2 cellular contexts compared by ENCODE assay signal in genomic region chr12:113203852-113204760, GRCh38.
TF ChIP-seq lines count a peak whose summit lies in the region.

No MANE protein-coding gene starts in this region.

TF ChIP-seq in HCT116, 20 proteins besides CTCF, POLR2A, EP300 and RAD21:
- TF ChIP-seq EGR1 (IDR thresholded peaks at IDR 0.05; ENCODE audit: low read depth) = no peak
- TF ChIP-seq CBX3 (IDR thresholded peaks at IDR 0.05; ENCODE audit: low read depth) = no peak
- TF ChIP-seq, protein P1, sequence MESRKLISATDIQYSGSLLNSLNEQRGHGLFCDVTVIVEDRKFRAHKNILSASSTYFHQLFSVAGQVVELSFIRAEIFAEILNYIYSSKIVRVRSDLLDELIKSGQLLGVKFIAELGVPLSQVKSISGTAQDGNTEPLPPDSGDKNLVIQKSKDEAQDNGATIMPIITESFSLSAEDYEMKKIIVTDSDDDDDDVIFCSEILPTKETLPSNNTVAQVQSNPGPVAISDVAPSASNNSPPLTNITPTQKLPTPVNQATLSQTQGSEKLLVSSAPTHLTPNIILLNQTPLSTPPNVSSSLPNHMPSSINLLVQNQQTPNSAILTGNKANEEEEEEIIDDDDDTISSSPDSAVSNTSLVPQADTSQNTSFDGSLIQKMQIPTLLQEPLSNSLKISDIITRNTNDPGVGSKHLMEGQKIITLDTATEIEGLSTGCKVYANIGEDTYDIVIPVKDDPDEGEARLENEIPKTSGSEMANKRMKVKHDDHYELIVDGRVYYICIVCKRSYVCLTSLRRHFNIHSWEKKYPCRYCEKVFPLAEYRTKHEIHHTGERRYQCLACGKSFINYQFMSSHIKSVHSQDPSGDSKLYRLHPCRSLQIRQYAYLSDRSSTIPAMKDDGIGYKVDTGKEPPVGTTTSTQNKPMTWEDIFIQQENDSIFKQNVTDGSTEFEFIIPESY (IDR thresholded peaks at IDR 0.05; ENCODE audit: extremely low read depth, insufficient replicate concordance, low read length) = no peak
- TF ChIP-seq POLR2AphosphoS5 (IDR thresholded peaks at IDR 0.05; ENCODE audit: low read depth, low read length) = no peak
- TF ChIP-seq EZH2 (IDR thresholded peaks at IDR 0.05) = no peak
- TF ChIP-seq FOSL1 (IDR thresholded peaks at IDR 0.05; ENCODE audit: low read depth) = no peak
- TF ChIP-seq SRF (IDR thresholded peaks at IDR 0.05; ENCODE audit: low read depth) = no peak
- no peak for TF ChIP-seq ZFX (IDR thresholded peaks at IDR 0.05)
- no peak for TF ChIP-seq SIN3A (IDR thresholded peaks at IDR 0.05; ENCODE audit: low read depth)
- TF ChIP-seq, protein P2, sequence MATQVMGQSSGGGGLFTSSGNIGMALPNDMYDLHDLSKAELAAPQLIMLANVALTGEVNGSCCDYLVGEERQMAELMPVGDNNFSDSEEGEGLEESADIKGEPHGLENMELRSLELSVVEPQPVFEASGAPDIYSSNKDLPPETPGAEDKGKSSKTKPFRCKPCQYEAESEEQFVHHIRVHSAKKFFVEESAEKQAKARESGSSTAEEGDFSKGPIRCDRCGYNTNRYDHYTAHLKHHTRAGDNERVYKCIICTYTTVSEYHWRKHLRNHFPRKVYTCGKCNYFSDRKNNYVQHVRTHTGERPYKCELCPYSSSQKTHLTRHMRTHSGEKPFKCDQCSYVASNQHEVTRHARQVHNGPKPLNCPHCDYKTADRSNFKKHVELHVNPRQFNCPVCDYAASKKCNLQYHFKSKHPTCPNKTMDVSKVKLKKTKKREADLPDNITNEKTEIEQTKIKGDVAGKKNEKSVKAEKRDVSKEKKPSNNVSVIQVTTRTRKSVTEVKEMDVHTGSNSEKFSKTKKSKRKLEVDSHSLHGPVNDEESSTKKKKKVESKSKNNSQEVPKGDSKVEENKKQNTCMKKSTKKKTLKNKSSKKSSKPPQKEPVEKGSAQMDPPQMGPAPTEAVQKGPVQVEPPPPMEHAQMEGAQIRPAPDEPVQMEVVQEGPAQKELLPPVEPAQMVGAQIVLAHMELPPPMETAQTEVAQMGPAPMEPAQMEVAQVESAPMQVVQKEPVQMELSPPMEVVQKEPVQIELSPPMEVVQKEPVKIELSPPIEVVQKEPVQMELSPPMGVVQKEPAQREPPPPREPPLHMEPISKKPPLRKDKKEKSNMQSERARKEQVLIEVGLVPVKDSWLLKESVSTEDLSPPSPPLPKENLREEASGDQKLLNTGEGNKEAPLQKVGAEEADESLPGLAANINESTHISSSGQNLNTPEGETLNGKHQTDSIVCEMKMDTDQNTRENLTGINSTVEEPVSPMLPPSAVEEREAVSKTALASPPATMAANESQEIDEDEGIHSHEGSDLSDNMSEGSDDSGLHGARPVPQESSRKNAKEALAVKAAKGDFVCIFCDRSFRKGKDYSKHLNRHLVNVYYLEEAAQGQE (IDR thresholded peaks at IDR 0.05; ENCODE audit: low read depth) = no peak
- TF ChIP-seq ELF1 (IDR thresholded peaks at IDR 0.05; ENCODE audit: borderline replicate concordance, low read depth) = no peak
- TF ChIP-seq ZNF274 (IDR thresholded peaks at IDR 0.05; ENCODE audit: low read depth, low read length) = no peak
- TF ChIP-seq JUND (IDR thresholded peaks at IDR 0.05) = no peak
- TF ChIP-seq SP1 (IDR thresholded peaks at IDR 0.05; ENCODE audit: low read depth) = no peak

TF ChIP-seq in HepG2, 621 proteins besides CTCF, POLR2A, EP300 and RAD21:
- 0 out of 2 replicates have a peak, but pooled peaks have one; percentile 54 for TF ChIP-seq NR2F6 (IDR thresholded peaks at IDR 0.05)
- TF ChIP-seq NR2F6 (CRISPR knock-in tag; IDR thresholded peaks at IDR 0.05) = no peak
- peak; percentile 19; the same call in 1 of the 2 replicates for TF ChIP-seq RARA (CRISPR knock-in tag; IDR thresholded peaks at IDR 0.05)
- TF ChIP-seq ZBTB34 (CRISPR knock-in tag; IDR thresholded peaks at IDR 0.05) = no peak
- no peak for TF ChIP-seq ZNF567 (CRISPR knock-in tag; IDR thresholded peaks at IDR 0.05; ENCODE audit: borderline replicate concordance)
- peak; percentile 98 for TF ChIP-seq ZNF121 (CRISPR knock-in tag; IDR thresholded peaks at IDR 0.05)
- TF ChIP-seq, protein P3, sequence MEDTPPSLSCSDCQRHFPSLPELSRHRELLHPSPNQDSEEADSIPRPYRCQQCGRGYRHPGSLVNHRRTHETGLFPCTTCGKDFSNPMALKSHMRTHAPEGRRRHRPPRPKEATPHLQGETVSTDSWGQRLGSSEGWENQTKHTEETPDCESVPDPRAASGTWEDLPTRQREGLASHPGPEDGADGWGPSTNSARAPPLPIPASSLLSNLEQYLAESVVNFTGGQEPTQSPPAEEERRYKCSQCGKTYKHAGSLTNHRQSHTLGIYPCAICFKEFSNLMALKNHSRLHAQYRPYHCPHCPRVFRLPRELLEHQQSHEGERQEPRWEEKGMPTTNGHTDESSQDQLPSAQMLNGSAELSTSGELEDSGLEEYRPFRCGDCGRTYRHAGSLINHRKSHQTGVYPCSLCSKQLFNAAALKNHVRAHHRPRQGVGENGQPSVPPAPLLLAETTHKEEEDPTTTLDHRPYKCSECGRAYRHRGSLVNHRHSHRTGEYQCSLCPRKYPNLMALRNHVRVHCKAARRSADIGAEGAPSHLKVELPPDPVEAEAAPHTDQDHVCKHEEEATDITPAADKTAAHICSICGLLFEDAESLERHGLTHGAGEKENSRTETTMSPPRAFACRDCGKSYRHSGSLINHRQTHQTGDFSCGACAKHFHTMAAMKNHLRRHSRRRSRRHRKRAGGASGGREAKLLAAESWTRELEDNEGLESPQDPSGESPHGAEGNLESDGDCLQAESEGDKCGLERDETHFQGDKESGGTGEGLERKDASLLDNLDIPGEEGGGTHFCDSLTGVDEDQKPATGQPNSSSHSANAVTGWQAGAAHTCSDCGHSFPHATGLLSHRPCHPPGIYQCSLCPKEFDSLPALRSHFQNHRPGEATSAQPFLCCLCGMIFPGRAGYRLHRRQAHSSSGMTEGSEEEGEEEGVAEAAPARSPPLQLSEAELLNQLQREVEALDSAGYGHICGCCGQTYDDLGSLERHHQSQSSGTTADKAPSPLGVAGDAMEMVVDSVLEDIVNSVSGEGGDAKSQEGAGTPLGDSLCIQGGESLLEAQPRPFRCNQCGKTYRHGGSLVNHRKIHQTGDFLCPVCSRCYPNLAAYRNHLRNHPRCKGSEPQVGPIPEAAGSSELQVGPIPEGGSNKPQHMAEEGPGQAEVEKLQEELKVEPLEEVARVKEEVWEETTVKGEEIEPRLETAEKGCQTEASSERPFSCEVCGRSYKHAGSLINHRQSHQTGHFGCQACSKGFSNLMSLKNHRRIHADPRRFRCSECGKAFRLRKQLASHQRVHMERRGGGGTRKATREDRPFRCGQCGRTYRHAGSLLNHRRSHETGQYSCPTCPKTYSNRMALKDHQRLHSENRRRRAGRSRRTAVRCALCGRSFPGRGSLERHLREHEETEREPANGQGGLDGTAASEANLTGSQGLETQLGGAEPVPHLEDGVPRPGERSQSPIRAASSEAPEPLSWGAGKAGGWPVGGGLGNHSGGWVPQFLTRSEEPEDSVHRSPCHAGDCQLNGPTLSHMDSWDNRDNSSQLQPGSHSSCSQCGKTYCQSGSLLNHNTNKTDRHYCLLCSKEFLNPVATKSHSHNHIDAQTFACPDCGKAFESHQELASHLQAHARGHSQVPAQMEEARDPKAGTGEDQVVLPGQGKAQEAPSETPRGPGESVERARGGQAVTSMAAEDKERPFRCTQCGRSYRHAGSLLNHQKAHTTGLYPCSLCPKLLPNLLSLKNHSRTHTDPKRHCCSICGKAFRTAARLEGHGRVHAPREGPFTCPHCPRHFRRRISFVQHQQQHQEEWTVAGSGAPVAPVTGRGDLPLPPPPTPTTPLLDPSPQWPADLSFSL (CRISPR knock-in tag; IDR thresholded peaks at IDR 0.05) = no peak
- TF ChIP-seq, protein P1 (CRISPR knock-in tag; IDR thresholded peaks at IDR 0.05) = peak; percentile 24; the same call in 1 of the 2 replicates
- no peak for TF ChIP-seq ARNTL (CRISPR knock-in tag; IDR thresholded peaks at IDR 0.05)
- TF ChIP-seq MXD1 (CRISPR knock-in tag; IDR thresholded peaks at IDR 0.05) = no peak
- TF ChIP-seq PCBP1 (IDR thresholded peaks at IDR 0.05; ENCODE audit: borderline replicate concordance, low read depth, low read length) = no peak
- 0 out of 2 replicates have a peak, but pooled peaks have one; percentile 12 for TF ChIP-seq SALL1 (CRISPR knock-in tag; IDR thresholded peaks at IDR 0.05)
- TF ChIP-seq GLI4 (CRISPR knock-in tag; IDR thresholded peaks at IDR 0.05; ENCODE audit: borderline replicate concordance) = 0 out of 2 replicates have a peak, but pooled peaks have one; percentile 33
